In genomic region chr17:7440823-7441174, GRCh38 we compare ENCODE assay signal across 1 cellular context.
TF ChIP-seq lines count a peak whose summit lies in the region.

No MANE protein-coding gene starts in this region.

TF ChIP-seq in SK-N-SH, 30 proteins besides CTCF, POLR2A, EP300 and RAD21 (continued from another document):
- TF ChIP-seq, protein P1, sequence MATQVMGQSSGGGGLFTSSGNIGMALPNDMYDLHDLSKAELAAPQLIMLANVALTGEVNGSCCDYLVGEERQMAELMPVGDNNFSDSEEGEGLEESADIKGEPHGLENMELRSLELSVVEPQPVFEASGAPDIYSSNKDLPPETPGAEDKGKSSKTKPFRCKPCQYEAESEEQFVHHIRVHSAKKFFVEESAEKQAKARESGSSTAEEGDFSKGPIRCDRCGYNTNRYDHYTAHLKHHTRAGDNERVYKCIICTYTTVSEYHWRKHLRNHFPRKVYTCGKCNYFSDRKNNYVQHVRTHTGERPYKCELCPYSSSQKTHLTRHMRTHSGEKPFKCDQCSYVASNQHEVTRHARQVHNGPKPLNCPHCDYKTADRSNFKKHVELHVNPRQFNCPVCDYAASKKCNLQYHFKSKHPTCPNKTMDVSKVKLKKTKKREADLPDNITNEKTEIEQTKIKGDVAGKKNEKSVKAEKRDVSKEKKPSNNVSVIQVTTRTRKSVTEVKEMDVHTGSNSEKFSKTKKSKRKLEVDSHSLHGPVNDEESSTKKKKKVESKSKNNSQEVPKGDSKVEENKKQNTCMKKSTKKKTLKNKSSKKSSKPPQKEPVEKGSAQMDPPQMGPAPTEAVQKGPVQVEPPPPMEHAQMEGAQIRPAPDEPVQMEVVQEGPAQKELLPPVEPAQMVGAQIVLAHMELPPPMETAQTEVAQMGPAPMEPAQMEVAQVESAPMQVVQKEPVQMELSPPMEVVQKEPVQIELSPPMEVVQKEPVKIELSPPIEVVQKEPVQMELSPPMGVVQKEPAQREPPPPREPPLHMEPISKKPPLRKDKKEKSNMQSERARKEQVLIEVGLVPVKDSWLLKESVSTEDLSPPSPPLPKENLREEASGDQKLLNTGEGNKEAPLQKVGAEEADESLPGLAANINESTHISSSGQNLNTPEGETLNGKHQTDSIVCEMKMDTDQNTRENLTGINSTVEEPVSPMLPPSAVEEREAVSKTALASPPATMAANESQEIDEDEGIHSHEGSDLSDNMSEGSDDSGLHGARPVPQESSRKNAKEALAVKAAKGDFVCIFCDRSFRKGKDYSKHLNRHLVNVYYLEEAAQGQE (IDR thresholded peaks at IDR 0.05; ENCODE audit: low read depth, low read length): no peak
- TF ChIP-seq IRF3 (IDR thresholded peaks at IDR 0.05; ENCODE audit: low read depth, low read length): no peak
- no peak for TF ChIP-seq RXRA (IDR thresholded peaks at IDR 0.05; ENCODE audit: borderline replicate concordance, low read depth)
- no peak for TF ChIP-seq RCOR1 (IDR thresholded peaks at IDR 0.05; ENCODE audit: low read length)
- TF ChIP-seq MXI1 (IDR thresholded peaks at IDR 0.05; ENCODE audit: low read depth, low read length): peak; percentile 59; the same call in 1 of the 2 replicates
- TF ChIP-seq TCF12 (IDR thresholded peaks at IDR 0.05): peak; percentile 3; the same call in 1 of the 2 replicates
- no peak for TF ChIP-seq NRF1 (IDR thresholded peaks at IDR 0.05; ENCODE audit: low read depth, low read length)
- TF ChIP-seq FOXJ3 (CRISPR knock-in tag; IDR thresholded peaks at IDR 0.05): no peak
- no peak for TF ChIP-seq GABPA (IDR thresholded peaks at IDR 0.05; ENCODE audit: low read depth)
- no peak for TF ChIP-seq JUND (IDR thresholded peaks at IDR 0.05)
- TF ChIP-seq ELF1 (IDR thresholded peaks at IDR 0.05): no peak
- TF ChIP-seq, protein P2, sequence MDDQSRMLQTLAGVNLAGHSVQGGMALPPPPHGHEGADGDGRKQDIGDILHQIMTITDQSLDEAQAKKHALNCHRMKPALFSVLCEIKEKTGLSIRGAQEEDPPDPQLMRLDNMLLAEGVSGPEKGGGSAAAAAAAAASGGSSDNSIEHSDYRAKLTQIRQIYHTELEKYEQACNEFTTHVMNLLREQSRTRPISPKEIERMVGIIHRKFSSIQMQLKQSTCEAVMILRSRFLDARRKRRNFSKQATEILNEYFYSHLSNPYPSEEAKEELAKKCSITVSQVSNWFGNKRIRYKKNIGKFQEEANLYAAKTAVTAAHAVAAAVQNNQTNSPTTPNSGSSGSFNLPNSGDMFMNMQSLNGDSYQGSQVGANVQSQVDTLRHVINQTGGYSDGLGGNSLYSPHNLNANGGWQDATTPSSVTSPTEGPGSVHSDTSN (IDR thresholded peaks at IDR 0.05): peak; percentile 93
- peak; percentile 60 for TF ChIP-seq NFIC (IDR thresholded peaks at IDR 0.05; ENCODE audit: borderline replicate concordance)
- no peak for TF ChIP-seq USF1 (IDR thresholded peaks at IDR 0.05; ENCODE audit: borderline replicate concordance, low read depth)
- TF ChIP-seq YY1 (IDR thresholded peaks at IDR 0.05; ENCODE audit: low read depth): no peak
- TF ChIP-seq FOSL2 (IDR thresholded peaks at IDR 0.05; ENCODE audit: borderline replicate concordance, low read depth): 0 out of 2 replicates have a peak, but pooled peaks have one; percentile 16
- no peak for TF ChIP-seq CHD2 (IDR thresholded peaks at IDR 0.05; ENCODE audit: low read length, partially characterized antibody)
- TF ChIP-seq USF2 (IDR thresholded peaks at IDR 0.05; ENCODE audit: borderline replicate concordance, low read depth, low read length): no peak
- TF ChIP-seq TAF1 (IDR thresholded peaks at IDR 0.05; ENCODE audit: borderline replicate concordance, low read depth, low read length): no peak
- no peak for TF ChIP-seq POLR2AphosphoS5 (IDR thresholded peaks at IDR 0.05; ENCODE audit: low read depth, low read length)
